Comparison of ENCODE assay signal across 8 cellular contexts in the genomic region with DNA sequence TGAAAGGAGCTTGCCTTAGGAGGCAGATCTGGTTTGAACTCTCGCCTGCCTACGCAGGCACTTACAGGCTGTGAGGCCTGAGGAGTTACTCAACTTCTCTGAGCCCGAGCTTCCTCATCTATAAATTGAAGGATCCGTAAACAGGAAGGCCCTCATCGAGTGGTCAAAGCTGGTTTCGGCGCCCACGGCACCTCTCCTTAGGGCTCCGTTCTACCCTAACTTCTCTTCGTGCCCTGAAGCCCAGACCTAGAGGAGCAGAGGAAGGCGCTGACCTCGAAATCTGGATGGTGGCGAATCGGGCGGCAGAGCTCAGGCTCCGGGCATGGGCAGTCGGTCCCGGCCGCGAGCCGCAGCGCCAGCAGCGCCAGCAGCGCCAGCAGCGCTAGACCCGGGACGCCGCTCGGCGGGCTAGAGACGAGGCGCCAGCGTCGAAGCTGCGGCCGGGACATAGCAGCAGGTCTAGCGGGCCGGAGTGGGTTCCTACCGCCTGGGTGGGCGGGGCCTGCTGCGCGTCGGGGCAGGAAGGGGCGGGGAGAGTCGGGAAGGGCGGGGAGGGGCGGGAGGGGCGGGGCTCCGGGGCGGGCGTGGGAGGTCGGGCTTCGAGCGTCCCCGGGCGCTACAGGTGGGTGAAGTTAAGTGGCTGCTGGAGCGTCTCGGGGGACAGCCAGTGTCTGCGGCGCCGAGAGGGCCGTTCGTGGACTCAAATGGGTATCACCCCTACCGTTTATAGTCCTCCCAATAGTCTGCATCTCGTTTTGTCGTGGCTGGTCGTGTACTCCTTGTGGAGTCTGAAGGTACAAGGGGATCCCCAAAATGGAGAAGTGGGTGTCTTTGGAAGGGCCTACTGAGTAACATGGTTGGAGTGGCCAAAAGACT.
DNase-seq lines count a peak whose midpoint lies in the region; ATAC-seq and TF ChIP-seq lines count a peak whose summit lies in the region.

CTBS (minus strand) TSS at position 474 of the 876 bp plus-strand sequence; CDS start at position 449, 25 bp downstream.

- TF ChIP-seq POLR2A in GM19099 (IDR thresholded peaks at IDR 0.05; ENCODE audit: extremely low read depth, insufficient read length, low read depth) = peak; percentile 98

- peak; percentile 75 for ATAC-seq in HG03378 (IDR thresholded peaks at IDR 0.05; ENCODE audit: unreplicated experiment)

- DNase-seq in Ammon's horn (ENCODE audit: low spot score) (peak; percentile 91), NCI-H510A (lab: John Stamatoyannopoulos, UW) (peak; percentile 96), kidney tubule cell (ENCODE audit: low spot score) (peak; percentile 88)
- DNase-seq in activated CD4-positive, alpha-beta T cell treated with anti-CD3 and anti-CD28 coated beads for 4 hours = peak; percentile 85 to 88
- peak; percentile 58 to 80 (median 77) for DNase-seq in stimulated activated CD4-positive, alpha-beta T cell treated with anti-CD3 and anti-CD28 coated beads, Interleukin-1b, Interleukin-23, amount 100 ng/mL, for 24 hours (ENCODE audit: low read depth in 4 of 4, low spot score in 1 of 4)

- peak within 1 kb of the TSS; percentile 92 for H3K27ac ChIP-seq in cingulate gyrus (ENCODE audit: low read depth, low read length)

Comparison
In these comparisons a context has a peak if more than half of its experiments do, and no peak if none do; other contexts are left out.
1. Peak in every context shown above with its lines: DNase-seq, ATAC-seq and H3K27ac ChIP-seq.